8 cellular contexts compared by ENCODE assay signal in genomic region chr7:154913645-154914579, GRCh38.
A peak's percentile ranks its signal among the peaks of the same experiment; 100 is the strongest.
DNase-seq lines count a peak whose midpoint lies in the region; ATAC-seq, FAIRE-seq and TF ChIP-seq lines count a peak whose summit lies in the region.

No MANE protein-coding gene starts in this region.

- peak in 1 of 2 experiments; percentile 42; a peak in 1 of 4 replicates for TF ChIP-seq EP300 in HepG2 (IDR thresholded peaks at IDR 0.05; ENCODE audit: low read depth in 2 of 2, low read length in 2 of 2)
- TF ChIP-seq EP300 in HepG2 (CRISPR knock-in tag; IDR thresholded peaks at IDR 0.05; ENCODE audit: borderline replicate concordance): no peak

- no peaks in the 10 kb centered on the region for H3K79me2 ChIP-seq in HepG2 (ENCODE audit: insufficient read depth, low read length)

- no peak overlapping the region for H2AFZ ChIP-seq in HepG2 (ENCODE audit: low read length)

- CTCF ChIA-PET in HepG2 (lab: Yijun Ruan, JAX; ENCODE audit: low intra/inter-chr PET ratio, low total read pairs): interaction anchor here (1.1 kb wide), 2 partner anchors 39 to 431 kb away, joined by 4 read pairs; no protein-coding TSS in a partner anchor

- H3K4me3 ChIP-seq in coronary artery (peak overlapping the region; percentile 63), HepG2 (replicated peaks in 1 of 3; ENCODE audit: insufficient read depth in 1 of 3, low read depth in 2 of 3, low read length in 3 of 3) (peak overlapping the region in 1 of 3 experiments; percentile 14; a peak in 1 of 6 replicates)

- 57% methylated on average over 25 of the region's 56 CpGs for WGBS in HepG2 (ENCODE audit: low lambda C conversion rate)

- no peak overlapping the region; the same call in 1 of the 2 replicates for H3K9ac ChIP-seq in HepG2 (ENCODE audit: insufficient read depth, low read depth, low read length)

- DNase-seq in AG08396 (ENCODE audit: low spot score) (peak; percentile 88), NCI-H345 (lab: John Stamatoyannopoulos, UW) (peak; percentile 78), coronary artery (ENCODE audit: low spot score) (peak; percentile 81), HepG2 (ENCODE audit: low spot score) (peak; percentile 76)
- peak; percentile 89 for DNase-seq in activated CD4-positive, alpha-beta T cell treated with anti-CD3 and anti-CD28 coated beads, Interleukin-2, amount 50 U/mL, for 1 hour
- DNase-seq in stimulated activated CD4-positive, alpha-beta T cell treated with anti-CD3 and anti-CD28 coated beads, Interleukin-4, amount 100 ng/mL, for 24 hours: peak; percentile 92

- peaks cover 8% of the 10 kb centered on the region for H3K4me1 ChIP-seq in HepG2 (ENCODE audit: insufficient read depth, low read length)

- peaks cover 15% of the 10 kb centered on the region for H3K9me3 ChIP-seq in HepG2 (ENCODE audit: low read length)

- H4K20me1 ChIP-seq in HepG2 (ENCODE audit: insufficient read depth, low read length): no peaks in the 10 kb centered on the region

- TF ChIP-seq RAD21 in HepG2 (CRISPR knock-in tag; IDR thresholded peaks at IDR 0.05): peak; percentile 94

- peak overlapping the region; percentile 53 for H3K4me2 ChIP-seq in HepG2 (ENCODE audit: low read depth, low read length)

- no peaks in the 10 kb centered on the region for H3K36me3 ChIP-seq in HepG2 (replicated peaks in 1 of 2; ENCODE audit: control insufficient read depth in 1 of 2, insufficient read depth in 2 of 2, low read length in 2 of 2)

- H3K27ac ChIP-seq in coronary artery: no peak overlapping the region
- no peak overlapping the region for H3K27ac ChIP-seq in HepG2 (ENCODE audit: extremely low read length, insufficient read depth, low read length)

- no TSS peak for BruUV-seq in HepG2 (replicated peaks; lab: Mats Ljungman, UMichigan)

- TF ChIP-seq POLR2A in HepG2 (IDR thresholded peaks at IDR 0.05; ENCODE audit: insufficient read depth in 1 of 2, low read depth in 2 of 2, low read length in 2 of 2): no peak

- peak; percentile 82 for FAIRE-seq in HepG2 (lab: Jason Lieb, UNC)

- ATAC-seq in GM18868 (IDR thresholded peaks at IDR 0.05; ENCODE audit: unreplicated experiment): peak; percentile 97
- peak; percentile 97 for ATAC-seq in HG03097 (IDR thresholded peaks at IDR 0.05; ENCODE audit: low FRiP score, unreplicated experiment)
- ATAC-seq in HepG2: peak; percentile 96

- in situ Hi-C loops in HepG2 (cut with HindIII; ENCODE audit: extremely low pct_ligation_motif_present, low pct_unique_long_range_greater_than_20kb): no loop called here

- intact Hi-C loops in HepG2 (cut with micrococcal nuclease; ENCODE audit: unreplicated experiment): loop anchor here (5.0 kb wide), 1 partner anchor 433 kb away; no protein-coding TSS in a partner anchor

- POLR2A ChIA-PET in HepG2 (lab: Yijun Ruan, JAX): interaction anchor here (1.0 to 1.3 kb wide), 2 partner anchors 11 to 15 kb away, joined by 4 to 6 read pairs; no protein-coding TSS in a partner anchor

- peaks cover 2 to 33% of the 10 kb centered on the region in 2 experiments; a peak in 4 of 5 replicates for H3K27me3 ChIP-seq in HepG2 (ENCODE audit: control insufficient read depth in 1 of 2, insufficient read depth in 2 of 2, low read length in 2 of 2)

- TF ChIP-seq CTCF in coronary artery (IDR thresholded peaks at IDR 0.05) (peak; percentile 81), HepG2 (CRISPR knock-in tag; IDR thresholded peaks at IDR 0.05) (peak; percentile 96)

TF ChIP-seq in HepG2, 621 proteins besides CTCF, POLR2A, EP300 and RAD21 (continues in another document):
- peak; percentile 80 for TF ChIP-seq HNF1B (CRISPR knock-in tag; IDR thresholded peaks at IDR 0.05)
- no peak for TF ChIP-seq MAF1 (CRISPR knock-in tag; IDR thresholded peaks at IDR 0.05; ENCODE audit: borderline replicate concordance)
- TF ChIP-seq ZNF850 (CRISPR knock-in tag; conservative IDR thresholded peaks at IDR 0.05): no peak
- TF ChIP-seq HES4 (CRISPR knock-in tag; IDR thresholded peaks at IDR 0.05; ENCODE audit: borderline replicate concordance): no peak
- TF ChIP-seq MXI1 (IDR thresholded peaks at IDR 0.05; ENCODE audit: borderline replicate concordance, low read depth, low read length): peak; percentile 66; the same call in 1 of the 3 replicates
- peak; percentile 89 for TF ChIP-seq BRCA1 (CRISPR knock-in tag; IDR thresholded peaks at IDR 0.05)
- TF ChIP-seq ZNF501 (CRISPR knock-in tag; IDR thresholded peaks at IDR 0.05): peak; percentile 90
- TF ChIP-seq SNAI1 (CRISPR knock-in tag; IDR thresholded peaks at IDR 0.05; ENCODE audit: borderline replicate concordance): peak; percentile 77; the same call in 1 of the 2 replicates
- TF ChIP-seq ZNF33A (CRISPR knock-in tag; IDR thresholded peaks at IDR 0.05; ENCODE audit: borderline replicate concordance): no peak
- TF ChIP-seq ZNF343 (CRISPR knock-in tag; IDR thresholded peaks at IDR 0.05): no peak
- no peak for TF ChIP-seq AKNA (CRISPR knock-in tag; IDR thresholded peaks at IDR 0.05; ENCODE audit: borderline replicate concordance)
- peak; percentile 80 for TF ChIP-seq POGK (CRISPR knock-in tag; conservative IDR thresholded peaks at IDR 0.05)
- TF ChIP-seq ZNF557 (CRISPR knock-in tag; IDR thresholded peaks at IDR 0.05): peak; percentile 56; the same call in 1 of the 2 replicates
- TF ChIP-seq HMG20A (CRISPR knock-in tag; IDR thresholded peaks at IDR 0.05; ENCODE audit: borderline replicate concordance): 0 out of 2 replicates have a peak, but pooled peaks have one; percentile 12
- peak; percentile 82; the same call in 1 of the 2 replicates for TF ChIP-seq NR0B2 (CRISPR knock-in tag; IDR thresholded peaks at IDR 0.05)
- TF ChIP-seq PHF21A (CRISPR knock-in tag; IDR thresholded peaks at IDR 0.05): peak; percentile 77; the same call in 1 of the 2 replicates
- TF ChIP-seq MTF1 (CRISPR knock-in tag; IDR thresholded peaks at IDR 0.05): no peak
- no peak for TF ChIP-seq KDM1A (CRISPR knock-in tag; IDR thresholded peaks at IDR 0.05)
